In genomic region chr3:48034000-48034516, GRCh38 we compare ENCODE assay signal across 8 cellular contexts. TPM values are rescaled to one million over a fixed set of nuclear protein-coding genes. Genes with fewer than 3 reads are reported as not detected.
DNase-seq lines count a peak whose midpoint lies in the region; ATAC-seq and TF ChIP-seq lines count a peak whose summit lies in the region.

No MANE protein-coding gene starts in this region.

- no peaks in the 10 kb centered on the region for H3K9me3 Mint-ChIP-seq in activated CD4-positive, alpha-beta memory T cell treated with anti-CD3 and anti-CD28 coated beads for 36 hours
- H3K9me3 Mint-ChIP-seq in glutamatergic neuron (ENCODE audit: unreplicated experiment) = no peaks in the 10 kb centered on the region

- H3K4me3 Mint-ChIP-seq in activated CD4-positive, alpha-beta memory T cell treated with anti-CD3 and anti-CD28 coated beads for 36 hours = no peak overlapping the region
- no peak overlapping the region for H3K4me3 Mint-ChIP-seq in glutamatergic neuron (ENCODE audit: unreplicated experiment)

- intact Hi-C loops in activated CD4-positive, alpha-beta memory T cell treated with anti-CD3 and anti-CD28 coated beads for 36 hours (cut with micrococcal nuclease) = no loop called here

- H3K4me3 ChIP-seq in skeletal muscle cell (ENCODE audit: low read depth, low read length) = no peak overlapping the region

- ATAC-seq in HG03025 (IDR thresholded peaks at IDR 0.05; ENCODE audit: low FRiP score, unreplicated experiment) (no peak), HG02970 (IDR thresholded peaks at IDR 0.05; ENCODE audit: low FRiP score, unreplicated experiment) (no peak), GM19467 (IDR thresholded peaks at IDR 0.05; ENCODE audit: unreplicated experiment) (no peak)

- peak; percentile 38 for DNase-seq in HCEC 1CT
- DNase-seq in activated CD4-positive, alpha-beta memory T cell treated with anti-CD3 and anti-CD28 coated beads for 36 hours = no peak
- DNase-seq in glutamatergic neuron = no peak
- peak; percentile 36 for DNase-seq in skeletal muscle cell (ENCODE audit: low read depth)
- no peak for DNase-seq in HT-29 (ENCODE audit: low spot score)

- peaks cover 1% of the 10 kb centered on the region for H3K36me3 Mint-ChIP-seq in activated CD4-positive, alpha-beta memory T cell treated with anti-CD3 and anti-CD28 coated beads for 36 hours
- H3K36me3 Mint-ChIP-seq in glutamatergic neuron (ENCODE audit: unreplicated experiment) = no peaks in the 10 kb centered on the region

- peaks cover 18% of the 10 kb centered on the region for H3K4me1 Mint-ChIP-seq in activated CD4-positive, alpha-beta memory T cell treated with anti-CD3 and anti-CD28 coated beads for 36 hours (ENCODE audit: low read depth)
- H3K4me1 Mint-ChIP-seq in glutamatergic neuron (ENCODE audit: low read depth, unreplicated experiment) = peaks cover 15% of the 10 kb centered on the region

- POLR2A ChIA-PET in activated CD4-positive, alpha-beta memory T cell treated with anti-CD3 and anti-CD28 coated beads for 36 hours (lab: Charles Lee) = no interaction called here

- CTCF ChIA-PET in activated CD4-positive, alpha-beta memory T cell treated with anti-CD3 and anti-CD28 coated beads for 36 hours (lab: Charles Lee) = interaction anchor here (0.8 to 0.9 kb wide), 2 partner anchors 42 to 44 kb away, joined by 3 to 4 read pairs; no protein-coding TSS in a partner anchor

- no peak for TF ChIP-seq CTCF in glutamatergic neuron (IDR thresholded peaks at IDR 0.05; ENCODE audit: partially characterized antibody, unreplicated experiment)

- H3K27ac Mint-ChIP-seq in activated CD4-positive, alpha-beta memory T cell treated with anti-CD3 and anti-CD28 coated beads for 36 hours = peak overlapping the region; percentile 7
- peak overlapping the region; percentile 34 for H3K27ac Mint-ChIP-seq in glutamatergic neuron (ENCODE audit: unreplicated experiment)

- H3K27me3 Mint-ChIP-seq in activated CD4-positive, alpha-beta memory T cell treated with anti-CD3 and anti-CD28 coated beads for 36 hours = no peaks in the 10 kb centered on the region
- H3K27me3 Mint-ChIP-seq in glutamatergic neuron (ENCODE audit: unreplicated experiment) = peaks cover 1% of the 10 kb centered on the region

RNA-seq across cellular contexts. Expression of gene MAP4, which starts 17.8 kb away (rescaled TPM):
- total RNA-seq in activated CD4-positive, alpha-beta memory T cell treated with anti-CD3 and anti-CD28 coated beads for 36 hours = 100 to 1,000 TPM; 114 to 116 TPM
- 319 TPM for total RNA-seq in glutamatergic neuron (ENCODE audit: unreplicated experiment)
- 44.5 and 45.7 TPM in 2 replicates for total RNA-seq in HT-29 (2014; rRNA removed; shearing (Covaris generic))

Comparison
In these comparisons a context has a peak if more than half of its experiments do, and no peak if none do; other contexts are left out.
1. DNase-seq: peak in HCEC 1CT (single experiment) and skeletal muscle cell (single experiment); none in activated CD4-positive, alpha-beta memory T cell treated with anti-CD3 and anti-CD28 coated beads for 36 hours (single experiment), glutamatergic neuron (single experiment) and HT-29 (single experiment).